ENCODE assay signal across 8 cellular contexts in genomic region chr6:43644940-43645612, GRCh38. TPM values are rescaled to one million over a fixed set of nuclear protein-coding genes. Genes with fewer than 3 reads are reported as not detected.
DNase-seq lines count a peak whose midpoint lies in the region; ATAC-seq and TF ChIP-seq lines count a peak whose summit lies in the region.

Gene RSPH9 (plus strand): TSS chr6:43645036. CDS start chr6:43645099, 63 bp downstream.

- H3K4me1 Mint-ChIP-seq in activated CD8-positive, alpha-beta T cell treated with anti-CD3 and anti-CD28 coated beads, Interleukin-2, amount 10 ng/mL, durations not matched to agents 7 days and 5 days (ENCODE audit: low read depth) = peaks cover 23% of the 10 kb centered on the region

- no peaks in the 10 kb centered on the region for H3K9me3 Mint-ChIP-seq in activated CD8-positive, alpha-beta T cell treated with anti-CD3 and anti-CD28 coated beads, Interleukin-2, amount 10 ng/mL, durations not matched to agents 7 days and 5 days (ENCODE audit: insufficient read depth)

- POLR2A ChIA-PET in activated CD8-positive, alpha-beta T cell treated with anti-CD3 and anti-CD28 coated beads, Interleukin-2, amount 10 ng/mL, durations not matched to agents 7 days and 5 days (lab: Charles Lee) = interaction anchor here (0.7 to 1.9 kb wide), 2 partner anchors 10 to 15 kb away, joined by 3 to 8 read pairs; partner anchors contain the start of genes GTPBP2 and MAD2L1BP

- H3K9ac ChIP-seq in HUES6 (ENCODE audit: low read length) = no peak within 1 kb of the TSS

- H3K4me3 ChIP-seq in GM06990 (replicated peaks; ENCODE audit: low read depth, low read length) (peak within 1 kb of the TSS; percentile 56), HUES6 (ENCODE audit: low read depth, low read length) (peak within 1 kb of the TSS; percentile 67), muscle layer of duodenum (ENCODE audit: low read depth in 1 of 2, low read length in 2 of 2) (peak within 1 kb of the TSS; percentile 56 to 57)

- H3K36me3 Mint-ChIP-seq in activated CD8-positive, alpha-beta T cell treated with anti-CD3 and anti-CD28 coated beads, Interleukin-2, amount 10 ng/mL, durations not matched to agents 7 days and 5 days (ENCODE audit: low read depth) = peaks cover 29% of the 10 kb centered on the region

- H3K4me3 Mint-ChIP-seq in activated CD8-positive, alpha-beta T cell treated with anti-CD3 and anti-CD28 coated beads, Interleukin-2, amount 10 ng/mL, durations not matched to agents 7 days and 5 days = peak within 1 kb of the TSS; percentile 60

- H3K27me3 Mint-ChIP-seq in activated CD8-positive, alpha-beta T cell treated with anti-CD3 and anti-CD28 coated beads, Interleukin-2, amount 10 ng/mL, durations not matched to agents 7 days and 5 days (ENCODE audit: low read depth) = no peaks in the 10 kb centered on the region

- H3K36me3 ChIP-seq in GM06990 (ENCODE audit: control insufficient read depth, insufficient read depth, low read length) = peaks cover 9% of the 10 kb centered on the region
- H3K36me3 ChIP-seq in HUES6 (ENCODE audit: control insufficient read depth, insufficient read depth, low read length) = peaks cover 22% of the 10 kb centered on the region
- peaks cover 15 to 16% of the 10 kb centered on the region in 2 donors for H3K36me3 ChIP-seq in muscle layer of duodenum (ENCODE audit: control insufficient read depth in 1 of 2, insufficient read depth in 2 of 2, low read length in 2 of 2)

- no peak within 1 kb of the TSS for H3K27ac Mint-ChIP-seq in activated CD8-positive, alpha-beta T cell treated with anti-CD3 and anti-CD28 coated beads, Interleukin-2, amount 10 ng/mL, durations not matched to agents 7 days and 5 days

- H3K4me1 ChIP-seq in HUES6 (ENCODE audit: control insufficient read depth, insufficient read depth, low read length) = peaks cover 3% of the 10 kb centered on the region; the same call in 1 of the 2 replicates
- peaks cover 0 to 4% of the 10 kb centered on the region in 2 donors for H3K4me1 ChIP-seq in muscle layer of duodenum (ENCODE audit: control insufficient read depth in 1 of 2, insufficient read depth in 2 of 2, low read length in 2 of 2)

- H3K27me3 ChIP-seq in GM06990 (replicated peaks; ENCODE audit: control insufficient read depth, insufficient read depth, low read length) (no peaks in the 10 kb centered on the region), HUES6 (ENCODE audit: control insufficient read depth, insufficient read depth, low read length) (no peaks in the 10 kb centered on the region), muscle layer of duodenum (ENCODE audit: low read depth, low read length) (no peaks in the 10 kb centered on the region)

- H3K9me3 ChIP-seq in HUES6 (ENCODE audit: control insufficient read depth, insufficient read depth, low read depth, low read length) (no peaks in the 10 kb centered on the region), muscle layer of duodenum (ENCODE audit: control insufficient read depth in 1 of 2, low read length in 2 of 2) (no peaks in the 10 kb centered on the region)

- TF ChIP-seq CTCF in GM06990 (IDR thresholded peaks at IDR 0.05; ENCODE audit: insufficient read depth, low read length, poor library complexity, severe bottlenecking) = no peak

- peak; percentile 88 for ATAC-seq in activated CD8-positive, alpha-beta T cell treated with anti-CD3 and anti-CD28 coated beads, Interleukin-2, amount 10 ng/mL, durations not matched to agents 7 days and 5 days
- no peak for ATAC-seq in GM19397 (IDR thresholded peaks at IDR 0.05; ENCODE audit: unreplicated experiment)

- peak; percentile 56 for DNase-seq in GM06990 (ENCODE audit: extremely low read depth, insufficient read length)
- peak; percentile 72 for DNase-seq in activated CD8-positive, alpha-beta T cell treated with anti-CD3 and anti-CD28 coated beads, Interleukin-2, amount 10 ng/mL, durations not matched to agents 7 days and 5 days
- DNase-seq in epidermal melanocyte (ENCODE audit: insufficient read length, low spot score) = peak; percentile 69
- peak; percentile 64 for DNase-seq in stimulated activated naive CD4-positive, alpha-beta T cell treated with Interleukin-2 at 50 U/mL for 16 hours (lab: John Stamatoyannopoulos, UW)
- DNase-seq in NCI-H2081 treated with DMSO at 0.1 percent for 48 hours (lab: John Stamatoyannopoulos, UW) = no peak

- H3K27ac ChIP-seq in HUES6 (ENCODE audit: low read depth, low read length) (no peak within 1 kb of the TSS), muscle layer of duodenum (ENCODE audit: low read length) (no peak within 1 kb of the TSS)

- CTCF ChIA-PET in activated CD8-positive, alpha-beta T cell treated with anti-CD3 and anti-CD28 coated beads, Interleukin-2, amount 10 ng/mL, durations not matched to agents 7 days and 5 days (lab: Charles Lee) = interaction anchor here (0.9 to 2.3 kb wide), 3 partner anchors 8 to 25 kb away, joined by 3 to 13 read pairs (median 5); no protein-coding TSS in a partner anchor

RNA-seq across cellular contexts. Expression of gene RSPH9, which starts in this region (rescaled TPM):
- not detected for total RNA-seq in activated CD8-positive, alpha-beta T cell treated with anti-CD3 and anti-CD28 coated beads, Interleukin-2, amount 10 ng/mL, durations not matched to agents 7 days and 5 days

Comparison
In these comparisons a context has a peak if more than half of its experiments do, and no peak if none do; other contexts are left out.
1. Peak in DNase-seq and ATAC-seq in activated CD8-positive, alpha-beta T cell treated with anti-CD3 and anti-CD28 coated beads, Interleukin-2, amount 10 ng/mL, durations not matched to agents 7 days and 5 days; RNA of the gene not detected or under 1 TPM.